Comparison of ENCODE assay signal across 18 cellular contexts in the genomic region with DNA sequence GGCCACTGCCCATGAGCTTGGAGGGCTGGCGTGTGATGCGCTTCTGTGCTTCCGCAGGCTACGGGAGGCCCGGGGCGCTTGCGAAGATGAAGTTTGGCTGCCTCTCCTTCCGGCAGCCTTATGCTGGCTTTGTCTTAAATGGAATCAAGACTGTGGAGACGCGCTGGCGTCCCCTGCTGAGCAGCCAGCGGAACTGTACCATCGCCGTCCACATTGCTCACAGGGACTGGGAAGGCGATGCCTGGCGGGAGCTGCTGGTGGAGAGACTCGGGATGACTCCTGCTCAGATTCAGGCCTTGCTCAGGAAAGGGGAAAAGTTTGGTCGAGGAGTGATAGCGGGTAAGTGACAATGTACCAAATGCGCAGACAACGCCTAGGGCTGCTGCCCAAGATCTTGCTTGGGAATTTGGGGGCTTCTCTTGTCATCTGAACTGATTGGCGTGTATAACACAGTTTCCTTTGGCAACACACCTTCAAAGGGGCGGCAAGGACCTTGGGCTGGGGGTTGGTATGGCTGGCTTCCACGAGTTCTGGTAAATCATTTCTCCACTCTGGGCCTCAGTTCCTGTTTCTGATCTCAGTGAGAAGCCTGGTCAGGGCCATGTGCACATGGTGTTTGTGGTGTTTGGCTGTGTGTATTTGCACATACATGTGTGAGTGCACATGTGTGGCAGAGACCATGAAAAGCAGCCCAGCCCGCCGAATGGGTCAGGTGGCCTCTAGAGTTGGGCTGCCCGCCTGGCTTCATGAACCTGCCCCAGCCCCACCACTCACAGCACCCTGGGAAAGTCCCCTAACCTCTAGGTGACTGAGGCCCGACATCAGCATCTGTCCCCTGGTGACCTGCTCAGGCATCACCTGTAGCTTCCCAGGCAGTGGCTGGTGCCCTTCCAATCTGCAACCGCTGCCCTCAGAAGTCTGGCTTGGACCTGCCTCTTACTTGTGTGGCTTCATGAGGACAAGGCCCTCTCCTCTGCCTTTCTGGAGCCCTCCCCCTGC. TPM values are rescaled to one million over a fixed set of nuclear protein-coding genes. Genes with fewer than 3 reads are reported as not detected.
A peak's percentile ranks its signal among the peaks of the same experiment; 100 is the strongest.
DNase-seq lines count a peak whose midpoint lies in the region; ATAC-seq and TF ChIP-seq lines count a peak whose summit lies in the region.
"Not testable (repeated sequence)": the region's sequence is repeated elsewhere in the genome, so short reads cannot be mapped to it uniquely, and the experiment has no call there.
"Had no signal": no experiment of that assay in that cellular context is flagged by ENCODE, and none has a peak within 500 bp of the region (broad histone marks: within the 10 kb centered on the region; RNA-seq: fewer than 3 reads in every experiment).

No MANE protein-coding gene starts in this region.

- H3K9ac ChIP-seq in trophoblast cell (ENCODE audit: low read length): not testable (repeated sequence)

- H3K14ac ChIP-seq in trophoblast cell (ENCODE audit: low read length): not testable (repeated sequence)

- not testable (repeated sequence) for H3K4me1 Mint-ChIP-seq in T-helper 17 cell

- not testable (repeated sequence) for H2BK12ac ChIP-seq in trophoblast cell (ENCODE audit: low read length)

- not testable (repeated sequence) for H3K23ac ChIP-seq in trophoblast cell (ENCODE audit: low read length)

- not testable (repeated sequence) for H2BK120ac ChIP-seq in trophoblast cell (ENCODE audit: insufficient read depth, low read length, poor library complexity)

- H3K27me3 Mint-ChIP-seq in T-helper 17 cell: not testable (repeated sequence)

- not testable (repeated sequence) for H4K91ac ChIP-seq in trophoblast cell (ENCODE audit: low read depth, low read length)

- no CpG with 5 or more reads among the region's 29 CpGs for WGBS in trophoblast cell (ENCODE audit: extremely low coverage, insufficient coverage, insufficient read length)

- not testable (repeated sequence) for H3K27me3 ChIP-seq in BE2C; trophoblast cell (ENCODE audit: insufficient read depth, low read length)

- H3K4ac ChIP-seq in trophoblast cell (ENCODE audit: low read depth, low read length): not testable (repeated sequence)

- H3K4me3 Mint-ChIP-seq in T-helper 17 cell: not testable (repeated sequence)

- peak overlapping the region; percentile 62 for H4K12ac ChIP-seq in trophoblast cell (ENCODE audit: low read depth, low read length)

- H3K18ac ChIP-seq in trophoblast cell (ENCODE audit: low read length): not testable (repeated sequence)

- not testable (repeated sequence) for H3K4me3 ChIP-seq in BE2C (ENCODE audit: low read depth, low read length); NB4 (ENCODE audit: low read depth, low read length); astrocyte of the spinal cord (ENCODE audit: low read depth, low read length); fibroblast of villous mesenchyme (ENCODE audit: low read depth, low read length); trophoblast cell (ENCODE audit: low read depth, low read length)

- H3K4me2 ChIP-seq in trophoblast cell (ENCODE audit: low read length): not testable (repeated sequence)

- not testable (repeated sequence) for H2BK5ac ChIP-seq in trophoblast cell (ENCODE audit: low read depth, low read length, poor library complexity)

- not testable (repeated sequence) for H3K36me3 Mint-ChIP-seq in T-helper 17 cell (ENCODE audit: low read depth)

- TF ChIP-seq CTCF in BE2C (IDR thresholded peaks at IDR 0.05; ENCODE audit: low read depth, low read length): peak; percentile 40
- TF ChIP-seq CTCF in NB4 (IDR thresholded peaks at IDR 0.05; ENCODE audit: low read depth, low read length): peak; percentile 15
- peak; percentile 3 for TF ChIP-seq CTCF in astrocyte of the spinal cord (IDR thresholded peaks at IDR 0.05; ENCODE audit: low read depth, low read length)
- TF ChIP-seq CTCF in fibroblast of villous mesenchyme (IDR thresholded peaks at IDR 0.05; ENCODE audit: insufficient read depth, low read depth, low read length): not testable (repeated sequence)

- not testable (repeated sequence) for H3K79me2 ChIP-seq in trophoblast cell (ENCODE audit: control insufficient read depth, insufficient read depth, low read length, poor library complexity)

- DNase-seq in BE2C: peak; percentile 65
- DNase-seq in NB4 (ENCODE audit: low read depth): peak; percentile 25
- not testable (repeated sequence) for DNase-seq in T-helper 17 cell; astrocyte of the spinal cord (ENCODE audit: low read depth, low spot score)
- DNase-seq in fibroblast of villous mesenchyme (ENCODE audit: low read depth): peak; percentile 10
- DNase-seq in trophoblast cell: peak; percentile 25 to 50

- ATAC-seq in GM19023 (IDR thresholded peaks at IDR 0.05; ENCODE audit: unreplicated experiment) (peak; percentile 37), HG02938 (IDR thresholded peaks at IDR 0.05; ENCODE audit: unreplicated experiment) (peak; percentile 65), T-helper 17 cell (peak; percentile 19)

- H3K79me1 ChIP-seq in trophoblast cell (ENCODE audit: low read length): not testable (repeated sequence)

- not testable (repeated sequence) for H4K8ac ChIP-seq in trophoblast cell (ENCODE audit: low read depth, low read length)

- H2AFZ ChIP-seq in trophoblast cell (ENCODE audit: insufficient read depth, low read length, poor library complexity): peak overlapping the region; percentile 28

- not testable (repeated sequence) for H3K36me3 ChIP-seq in BE2C; trophoblast cell (ENCODE audit: control insufficient read depth in 1 of 2, insufficient read depth in 2 of 2, low read length in 2 of 2)

- not testable (repeated sequence) for H3K27ac ChIP-seq in trophoblast cell (ENCODE audit: low read depth, low read length)

- not testable (repeated sequence) for H2AK5ac ChIP-seq in trophoblast cell (ENCODE audit: low read length)

- H3K9me3 ChIP-seq in BE2C; T-helper 17 cell (ENCODE audit: control insufficient read depth, low read length, poor library complexity, severe bottlenecking); trophoblast cell (ENCODE audit: insufficient read depth, low read depth, low read length): not testable (repeated sequence)

- H3K27ac Mint-ChIP-seq in T-helper 17 cell: not testable (repeated sequence)

- in situ Hi-C loops in astrocyte of the spinal cord (cut with HindIII; ENCODE audit: low sequenced_read_pairs): not testable (repeated sequence)

- H3K4me1 ChIP-seq in BE2C; trophoblast cell (ENCODE audit: control insufficient read depth in 1 of 2, insufficient read depth in 2 of 2, low read length in 2 of 2): not testable (repeated sequence)

- TF ChIP-seq POLR2A in NB4 (IDR thresholded peaks at IDR 0.05; ENCODE audit: extremely low read depth, insufficient read length): not testable (repeated sequence)

RNA-seq across cellular contexts. Expression of a gene that starts 3.9 kb away (rescaled TPM):
- not detected for polyA plus RNA-seq in BE2C (2012; ENCODE audit: insufficient read depth, insufficient read length, low read depth)
- not detected for total RNA-seq in T-helper 17 cell
- total RNA-seq in fibroblast of villous mesenchyme: not detected in 2 replicates
- polyA plus RNA-seq in trophoblast cell (2013): not detected in 2 replicates
- total RNA-seq: CD8-positive, alpha-beta T cell; esophagus mucosa; mesenteric fat pad; pulmonary artery endothelial cell; T-cell; upper lobe of left lung had no signal
- polyA plus RNA-seq: A549, neural cell had no signal

RNA-seq across cellular contexts. Expression of a gene that starts 5.0 kb away (rescaled TPM):
- 53.4 TPM for polyA plus RNA-seq in BE2C (2012; ENCODE audit: insufficient read depth, insufficient read length, low read depth)
- 10 to 100 TPM; 66.3 to 72.5 TPM for total RNA-seq in T-helper 17 cell
- total RNA-seq in fibroblast of villous mesenchyme: 11.7 and 12.2 TPM in 2 replicates
- 6.6 and 7.0 TPM in 2 replicates for polyA plus RNA-seq in trophoblast cell (2013)

RNA-seq across cellular contexts. Expression of a gene that starts 40.7 kb away (rescaled TPM):
- 213 TPM for polyA plus RNA-seq in BE2C (2012; ENCODE audit: insufficient read depth, insufficient read length, low read depth)
- total RNA-seq in T-helper 17 cell (100 to 1,000 TPM; 346 to 507 TPM), fibroblast of villous mesenchyme (35.4 and 50.1 TPM in 2 replicates)
- 72.3 and 73.8 TPM in 2 replicates for polyA plus RNA-seq in trophoblast cell (2013)

RNA-seq across cellular contexts. Expression of a gene that starts 41.4 kb away (rescaled TPM):
- polyA plus RNA-seq in BE2C (2012; ENCODE audit: insufficient read depth, insufficient read length, low read depth): not detected
- total RNA-seq in T-helper 17 cell (not detected), fibroblast of villous mesenchyme (under 0.01 TPM in 1 of 2 replicates, not detected in the other)
- polyA plus RNA-seq in trophoblast cell (2013): not detected in 2 replicates
- total RNA-seq: activated CD8-positive, alpha-beta memory T cell treated with anti-CD3 and anti-CD28 coated beads, Interleukin-2, amount 10 ng/mL, durations not matched to agents 7 days and 5 days; CD8-positive, alpha-beta T cell; esophagus mucosa; heart left ventricle; mesenteric fat pad; pulmonary artery endothelial cell; T-cell; upper lobe of left lung had no signal
- polyA plus RNA-seq: heart left ventricle, neural cell had no signal

RNA-seq across cellular contexts. Expression of a gene that starts 49.3 kb away (rescaled TPM):
- not detected for polyA plus RNA-seq in BE2C (2012; ENCODE audit: insufficient read depth, insufficient read length, low read depth)
- total RNA-seq in T-helper 17 cell (not detected), fibroblast of villous mesenchyme (0.86 TPM in 1 of 2 replicates, not detected in the other)
- 0.04 and 0.12 TPM in 2 replicates for polyA plus RNA-seq in trophoblast cell (2013)
- total RNA-seq: CD8-positive, alpha-beta T cell; esophagus mucosa; mesenteric fat pad; pulmonary artery endothelial cell; T-cell had no signal
